Comparison of ENCODE assay signal across 11 cellular contexts in the genomic region with DNA sequence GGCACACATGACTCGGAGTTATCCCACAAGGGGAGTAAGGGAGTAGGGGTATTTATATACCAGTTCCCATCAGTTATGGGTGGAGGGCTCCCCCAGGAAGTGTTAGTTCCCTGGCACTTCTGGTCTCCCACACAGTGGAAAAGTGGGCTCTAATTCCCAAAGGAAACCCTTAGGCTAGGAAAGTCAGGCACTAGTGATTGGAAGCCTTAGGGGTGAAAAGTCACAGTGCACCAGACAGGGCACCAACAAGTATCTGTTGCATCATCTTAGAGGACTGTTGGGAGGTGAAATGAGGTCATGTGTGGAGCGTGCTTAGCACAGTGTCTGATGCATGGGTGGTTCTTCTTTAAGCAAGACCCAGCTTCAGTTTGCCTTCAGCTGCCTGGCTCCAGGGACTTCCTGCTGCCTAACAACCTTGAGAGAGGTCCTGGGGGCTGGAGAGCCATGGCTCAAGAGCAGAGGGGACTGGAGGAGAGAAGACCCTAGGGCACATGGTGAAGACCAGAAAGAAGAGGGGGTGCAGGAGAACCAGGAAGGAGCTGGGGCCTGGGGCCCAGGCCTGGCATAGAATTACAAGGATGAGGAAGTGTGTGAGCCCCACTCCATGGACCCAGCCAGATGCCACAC. TPM values are rescaled to one million over a fixed set of nuclear protein-coding genes. Genes with fewer than 3 reads are reported as not detected.
DNase-seq lines count a peak whose midpoint lies in the region; ATAC-seq, FAIRE-seq and TF ChIP-seq lines count a peak whose summit lies in the region.
"Had no signal": no experiment of that assay in that cellular context is flagged by ENCODE, and none has a peak within 500 bp of the region (broad histone marks: within the 10 kb centered on the region; RNA-seq: fewer than 3 reads in every experiment).

No MANE protein-coding gene starts in this region.

- no peak overlapping the region for H3K4me3 ChIP-seq in Loucy (ENCODE audit: low read length, poor library complexity, severe bottlenecking)
- H3K4me3 ChIP-seq in bronchial epithelial cell (ENCODE audit: low read depth, low read length) = no peak overlapping the region

- CTCF ChIA-PET in Calu3 (lab: Charles Lee) = no interaction called here

- intact Hi-C loops in Calu3 (cut with micrococcal nuclease; ENCODE audit: unreplicated experiment) = no loop called here

- H3K36me3 Mint-ChIP-seq in naive B cell (no peaks in the 10 kb centered on the region), Calu3 (ENCODE audit: insufficient read depth, unreplicated experiment) (peaks cover 9% of the 10 kb centered on the region)
- H3K36me3 Mint-ChIP-seq: memory B cell had no signal

- H3K27me3 ChIP-seq in Loucy (ENCODE audit: insufficient read depth, low read length, poor library complexity, severe bottlenecking) (no peaks in the 10 kb centered on the region), bronchial epithelial cell (ENCODE audit: control insufficient read depth, insufficient read depth, low read length) (no peaks in the 10 kb centered on the region)

- no peaks in the 10 kb centered on the region for H4K20me1 ChIP-seq in Loucy (ENCODE audit: insufficient read depth, low read length, poor library complexity, severe bottlenecking)

- H3K79me2 ChIP-seq in Loucy (ENCODE audit: insufficient read depth, low read length) = no peaks in the 10 kb centered on the region

- TF ChIP-seq CTCF in Loucy (conservative IDR thresholded peaks at IDR 0.05; ENCODE audit: low read length) = no peak
- no peak for TF ChIP-seq CTCF in bronchial epithelial cell (IDR thresholded peaks at IDR 0.05; ENCODE audit: insufficient read depth, low read length, severe bottlenecking)
- no peak for TF ChIP-seq CTCF in Calu3 (IDR thresholded peaks at IDR 0.05; ENCODE audit: unreplicated experiment)

- peaks cover 23% of the 10 kb centered on the region for H3K4me1 ChIP-seq in Loucy (ENCODE audit: insufficient read depth, low read length, poor library complexity, severe bottlenecking)

- H3K9me2 ChIP-seq in Loucy (replicated peaks; ENCODE audit: low read depth, low read length) = no peaks in the 10 kb centered on the region

- H3K27ac Mint-ChIP-seq in naive B cell = peak overlapping the region in 4 of 6 donors; percentile 21 to 41 (median 36)
- no peak overlapping the region for H3K27ac Mint-ChIP-seq in Calu3 (ENCODE audit: unreplicated experiment)
- H3K27ac Mint-ChIP-seq: activated T-helper 1 cell treated with anti-CD3 and anti-CD28 coated beads, Interleukin-12 subunit alpha, Interleukin-12 subunit beta, Interleukin-2, Interleukin-4 antibody, amounts not matched to agents 30 ng/mL and 10 ng/mL and 1 ng/mL, durations not matched to agents 14 hours and 24 hours and 36 hours; memory B cell had no signal

- H3K9me3 Mint-ChIP-seq in naive B cell (no peaks in the 10 kb centered on the region), Calu3 (ENCODE audit: low read depth, unreplicated experiment) (no peaks in the 10 kb centered on the region)
- H3K9me3 Mint-ChIP-seq: activated T-helper 1 cell treated with anti-CD3 and anti-CD28 coated beads, Interleukin-12 subunit alpha, Interleukin-12 subunit beta, Interleukin-2, Interleukin-4 antibody, amounts not matched to agents 30 ng/mL and 10 ng/mL and 1 ng/mL, durations not matched to agents 14 hours and 24 hours and 36 hours; memory B cell had no signal

- peaks cover 0 to 32% (median 10%) of the 10 kb centered on the region in 3 donors for H3K27me3 Mint-ChIP-seq in naive B cell
- H3K27me3 Mint-ChIP-seq in Calu3 (ENCODE audit: unreplicated experiment) = no peaks in the 10 kb centered on the region
- H3K27me3 Mint-ChIP-seq: memory B cell had no signal

- FAIRE-seq in bronchial epithelial cell (lab: Jason Lieb, UNC) = no peak

- H3K9me3 ChIP-seq in Loucy (ENCODE audit: insufficient read depth, low read depth, low read length) = no peaks in the 10 kb centered on the region

- ATAC-seq in naive B cell (ENCODE audit: low read depth in 2 of 2) = peak; percentile 56 to 60
- no peak for ATAC-seq in GM21390 (IDR thresholded peaks at IDR 0.05; ENCODE audit: unreplicated experiment)

- no TSS peak for BruUV-seq in Calu3 (replicated peaks; lab: Mats Ljungman, UMichigan)

- H2AFZ ChIP-seq in Loucy (ENCODE audit: low read length) = no peak overlapping the region

- H3K4me2 ChIP-seq in Loucy (ENCODE audit: low read depth, low read length, poor library complexity, severe bottlenecking) = peak overlapping the region; percentile 5

- H3K4me1 Mint-ChIP-seq in naive B cell = peaks cover 20 to 44% (median 28%) of the 10 kb centered on the region in 3 donors
- H3K4me1 Mint-ChIP-seq in Calu3 (ENCODE audit: low read depth, unreplicated experiment) = peaks cover 37% of the 10 kb centered on the region

- H3F3A ChIP-seq in Loucy (ENCODE audit: low read depth) = no peaks in the 10 kb centered on the region

- H3K4me3 Mint-ChIP-seq in naive B cell (peak overlapping the region in 1 of 8 donors; percentile 51), Calu3 (ENCODE audit: low read depth, unreplicated experiment) (no peak overlapping the region)
- H3K4me3 Mint-ChIP-seq: activated T-helper 1 cell treated with anti-CD3 and anti-CD28 coated beads, Interleukin-12 subunit alpha, Interleukin-12 subunit beta, Interleukin-2, Interleukin-4 antibody, amounts not matched to agents 30 ng/mL and 10 ng/mL and 1 ng/mL, durations not matched to agents 14 hours and 24 hours and 36 hours; memory B cell had no signal

- no peak overlapping the region for H3K9ac ChIP-seq in Loucy (ENCODE audit: low read depth, low read length, poor library complexity, severe bottlenecking)

- H3K36me3 ChIP-seq in Loucy (ENCODE audit: insufficient read depth, low read length) = no peaks in the 10 kb centered on the region
- H3K36me3 ChIP-seq in bronchial epithelial cell (ENCODE audit: control insufficient read depth, insufficient read depth, low read length) = no peaks in the 10 kb centered on the region

- DNase-seq in EL = peak; percentile 43
- peak; percentile 49 for DNase-seq in bronchial epithelial cell (ENCODE audit: low read depth)
- DNase-seq in naive B cell = no peak
- DNase-seq in DMS153 treated with DMSO at 0.1 percent for 48 hours (lab: John Stamatoyannopoulos, UW; ENCODE audit: unreplicated experiment) = no peak
- no peak for DNase-seq in Calu3
- DNase-seq in NCI-H226 = no peak
- DNase-seq: foreskin melanocyte had no signal

RNA-seq across cellular contexts. Expression of a gene that starts 7.5 kb away (rescaled TPM):
- 2.1 and 2.3 TPM in 2 replicates for total RNA-seq in bronchial epithelial cell
- polyA plus RNA-seq in naive B cell (ENCODE audit: low read depth in 6 of 6) = 1 to 10 TPM in 5 of 6 donors, under 1 TPM in 1; 0.55 to 4.7 (median 2.2) TPM
- 47.8 and 50.9 TPM in 2 replicates for total RNA-seq in Calu3 (2022)

Comparison
In these comparisons a context has a peak if more than half of its experiments do, and no peak if none do; other contexts are left out.
1. DNase-seq: peak in EL (single experiment) and bronchial epithelial cell (single experiment); none in naive B cell (single experiment), DMS153 treated with DMSO at 0.1 percent for 48 hours (single experiment), Calu3 (single experiment) and NCI-H226 (single experiment).
2. RNA of a gene that starts 7.5 kb away (total RNA-seq): 47.8 to 50.9 TPM in Calu3; 2.1 to 2.3 TPM in bronchial epithelial cell; every median in the first group is over 10 times any median in the second.